Comparison of ENCODE assay signal across 23 cellular contexts in the genomic region with DNA sequence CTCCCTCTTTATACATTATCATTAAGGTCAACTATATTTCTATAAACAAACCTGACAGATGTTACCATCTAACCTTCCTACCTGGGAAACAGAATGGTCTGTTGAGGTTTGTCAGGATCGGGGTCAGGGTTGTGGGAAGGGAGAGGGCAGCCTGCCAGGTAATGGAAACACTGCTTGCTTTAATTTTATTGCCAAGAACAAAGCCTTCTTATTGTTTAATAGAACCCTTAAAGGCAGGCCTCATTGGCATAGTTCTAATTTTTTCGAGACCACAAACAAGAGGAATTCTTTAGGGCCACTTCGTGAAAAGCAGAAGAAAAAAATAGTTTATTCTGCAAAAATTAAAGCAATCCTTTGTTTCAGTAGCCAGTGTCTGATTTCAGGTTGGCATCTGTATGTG.
DNase-seq lines count a peak whose midpoint lies in the region; ATAC-seq and TF ChIP-seq lines count a peak whose summit lies in the region.
"Had no signal": no experiment of that assay in that cellular context is flagged by ENCODE, and none has a peak within 500 bp of the region (broad histone marks: within the 10 kb centered on the region; RNA-seq: fewer than 3 reads in every experiment).

No MANE protein-coding gene starts in this region.

- H3K4me3 ChIP-seq in astrocyte of the spinal cord (ENCODE audit: low read depth, low read length): no peak overlapping the region
- H3K4me3 ChIP-seq: adrenal gland, cardiac muscle cell, GM12878, mucosa of descending colon had no signal

- in situ Hi-C loops in astrocyte of the spinal cord (cut with HindIII; ENCODE audit: low sequenced_read_pairs): no loop called here

- no peak overlapping the region for H3K4me3 Mint-ChIP-seq in stimulated activated effector memory CD8-positive, alpha-beta T cell treated with anti-CD3 and anti-CD28 coated beads, Interleukin-12 subunit alpha, Interleukin-12 subunit beta, amount 100 ng/mL, for 72 hours
- H3K4me3 Mint-ChIP-seq: activated T-cell treated with anti-CD3 and anti-CD28 coated beads, Interleukin-2, amount 50 U/mL, for 24 hours; CD8-positive, alpha-beta T cell; neural crest cell; stimulated activated memory B cell treated with anti-CD40 and anti-IgM and Interleukin-4, amounts not matched to agents 10 μg/mL and 1 μg/mL and 100 μg/mL, for 72 hours had no signal

- H3K36me3 Mint-ChIP-seq in stimulated activated effector memory CD8-positive, alpha-beta T cell treated with anti-CD3 and anti-CD28 coated beads, Interleukin-12 subunit alpha, Interleukin-12 subunit beta, amount 100 ng/mL, for 72 hours: no peaks in the 10 kb centered on the region
- H3K36me3 Mint-ChIP-seq: CD8-positive, alpha-beta T cell; stimulated activated memory B cell treated with anti-CD40 and anti-IgM and Interleukin-4, amounts not matched to agents 10 μg/mL and 1 μg/mL and 100 μg/mL, for 72 hours had no signal

- H3K4me1 Mint-ChIP-seq in stimulated activated effector memory CD8-positive, alpha-beta T cell treated with anti-CD3 and anti-CD28 coated beads, Interleukin-12 subunit alpha, Interleukin-12 subunit beta, amount 100 ng/mL, for 72 hours: no peaks in the 10 kb centered on the region
- H3K4me1 Mint-ChIP-seq: stimulated activated memory B cell treated with anti-CD40 and anti-IgM and Interleukin-4, amounts not matched to agents 10 μg/mL and 1 μg/mL and 100 μg/mL, for 72 hours had no signal

- no peaks in the 10 kb centered on the region for H3K9me3 Mint-ChIP-seq in stimulated activated effector memory CD8-positive, alpha-beta T cell treated with anti-CD3 and anti-CD28 coated beads, Interleukin-12 subunit alpha, Interleukin-12 subunit beta, amount 100 ng/mL, for 72 hours
- H3K9me3 Mint-ChIP-seq: CD8-positive, alpha-beta T cell; stimulated activated memory B cell treated with anti-CD40 and anti-IgM and Interleukin-4, amounts not matched to agents 10 μg/mL and 1 μg/mL and 100 μg/mL, for 72 hours had no signal

- DNase-seq in EH (ENCODE audit: low read depth) (peak; percentile 60), LHCN-M2 (ENCODE audit: low read depth) (peak; percentile 25), astrocyte of the spinal cord (ENCODE audit: low read depth, low spot score) (peak; percentile 59), myocyte (ENCODE audit: low read depth) (peak; percentile 26), sciatic nerve (ENCODE audit: low spot score) (no peak)
- DNase-seq in stimulated activated effector memory CD8-positive, alpha-beta T cell treated with anti-CD3 and anti-CD28 coated beads, Interleukin-12 subunit alpha, Interleukin-12 subunit beta, amount 100 ng/mL, for 72 hours (ENCODE audit: low spot score in 2 of 2): no peak
- no peak for DNase-seq in activated CD4-positive, alpha-beta T cell treated with anti-CD3 and anti-CD28 coated beads, Interleukin-2, amount 50 U/mL, for 4 hours
- DNase-seq: activated CD8-positive, alpha-beta memory T cell treated with anti-CD3 and anti-CD28 coated beads for 24 hours; activated naive CD4-positive, alpha-beta T cell; activated T-cell treated with anti-CD3 and anti-CD28 coated beads, Interleukin-2, amount 50 U/mL, for 24 hours; adrenal gland; CD8-positive, alpha-beta T cell; left ventricle myocardium superior; mucosa of descending colon; NCI-H1417 treated with DMSO at 0.1 percent for 48 hours; NCI-H510A treated with DMSO at 0.1 percent for 48 hours; stimulated activated CD4-positive, alpha-beta T cell treated with anti-CD3 and anti-CD28 coated beads, Interleukin-2, amount 100 ng/mL, for 24 hours had no signal

- no peak overlapping the region for H3K27ac Mint-ChIP-seq in stimulated activated effector memory CD8-positive, alpha-beta T cell treated with anti-CD3 and anti-CD28 coated beads, Interleukin-12 subunit alpha, Interleukin-12 subunit beta, amount 100 ng/mL, for 72 hours
- H3K27ac Mint-ChIP-seq: activated T-cell treated with anti-CD3 and anti-CD28 coated beads, Interleukin-2, amount 50 U/mL, for 24 hours; CD8-positive, alpha-beta T cell; stimulated activated memory B cell treated with anti-CD40 and anti-IgM and Interleukin-4, amounts not matched to agents 10 μg/mL and 1 μg/mL and 100 μg/mL, for 72 hours had no signal

- intact Hi-C loops in sciatic nerve (cut with DNase I): no loop called here

- no peak for ATAC-seq in sciatic nerve
- no peak for ATAC-seq in GM21723 (IDR thresholded peaks at IDR 0.05; ENCODE audit: unreplicated experiment)
- ATAC-seq in stimulated activated effector memory CD8-positive, alpha-beta T cell treated with anti-CD3 and anti-CD28 coated beads, Interleukin-12 subunit alpha, Interleukin-12 subunit beta, amount 100 ng/mL, for 72 hours: no peak
- ATAC-seq: activated CD4-positive, CD25-positive, alpha-beta regulatory T cell treated with anti-CD3 and anti-CD28 coated beads, Interleukin-2, amount 50 U/mL, for 24 hours; CD8-positive, alpha-beta T cell; GM12878; left ventricle myocardium superior; mucosa of descending colon; stimulated activated memory B cell treated with anti-CD40 and anti-IgM and Interleukin-4, amounts not matched to agents 10 μg/mL and 1 μg/mL and 100 μg/mL, for 72 hours had no signal

- no peak for TF ChIP-seq CTCF in astrocyte of the spinal cord (IDR thresholded peaks at IDR 0.05; ENCODE audit: low read depth, low read length)

Comparison
In these comparisons a context has a peak if more than half of its experiments do, and no peak if none do; other contexts are left out.
1. DNase-seq: peak in EH (single experiment), LHCN-M2 (single experiment), astrocyte of the spinal cord (single experiment) and myocyte (single experiment); none in sciatic nerve (single experiment), stimulated activated effector memory CD8-positive, alpha-beta T cell treated with anti-CD3 and anti-CD28 coated beads, Interleukin-12 subunit alpha, Interleukin-12 subunit beta, amount 100 ng/mL, for 72 hours (0 of 2) and activated CD4-positive, alpha-beta T cell treated with anti-CD3 and anti-CD28 coated beads, Interleukin-2, amount 50 U/mL, for 4 hours (0 of 2).